ENCODE assay signal across 1 cellular context in genomic region chr1:204074274-204075115, GRCh38.
TF ChIP-seq lines count a peak whose summit lies in the region.

No MANE protein-coding gene starts in this region.

TF ChIP-seq in WTC11, 78 proteins besides CTCF, POLR2A, EP300 and RAD21 (continued from another document and continues in another):
- TF ChIP-seq STAT6 (CRISPR knock-in tag; conservative IDR thresholded peaks at IDR 0.05; ENCODE audit: low read depth) (no peak), HMGXB4 (CRISPR knock-in tag; IDR thresholded peaks at IDR 0.05) (peak; percentile 70), CDX4 (CRISPR knock-in tag; IDR thresholded peaks at IDR 0.05; ENCODE audit: borderline replicate concordance) (no peak), TP53 (CRISPR knock-in tag; IDR thresholded peaks at IDR 0.05) (no peak), E2F4 (CRISPR knock-in tag; IDR thresholded peaks at IDR 0.05; ENCODE audit: borderline replicate concordance, low read depth) (no peak), ZNF512 (CRISPR knock-in tag; IDR thresholded peaks at IDR 0.05; ENCODE audit: borderline replicate concordance) (no peak), PRDM15 (CRISPR knock-in tag; IDR thresholded peaks at IDR 0.05) (peak; percentile 43; the same call in 1 of the 2 replicates), PREB (CRISPR knock-in tag; IDR thresholded peaks at IDR 0.05; ENCODE audit: borderline replicate concordance) (no peak), ZBTB43 (CRISPR knock-in tag; IDR thresholded peaks at IDR 0.05) (no peak), CREM (CRISPR knock-in tag; IDR thresholded peaks at IDR 0.05) (no peak), ATF6 (CRISPR knock-in tag; IDR thresholded peaks at IDR 0.05) (no peak), ZNF532 (CRISPR knock-in tag; IDR thresholded peaks at IDR 0.05; ENCODE audit: borderline replicate concordance) (no peak), KAT7 (CRISPR knock-in tag; IDR thresholded peaks at IDR 0.05; ENCODE audit: borderline replicate concordance) (no peak), CREB1 (CRISPR knock-in tag; IDR thresholded peaks at IDR 0.05) (no peak), NR1H2 (CRISPR knock-in tag; IDR thresholded peaks at IDR 0.05) (no peak), FOXK1 (CRISPR knock-in tag; IDR thresholded peaks at IDR 0.05) (peak; percentile 55; the same call in 1 of the 2 replicates), ATF2 (CRISPR knock-in tag; IDR thresholded peaks at IDR 0.05; ENCODE audit: borderline replicate concordance, low read depth) (no peak), E2F1 (CRISPR knock-in tag; IDR thresholded peaks at IDR 0.05) (no peak), PRRX2 (CRISPR knock-in tag; IDR thresholded peaks at IDR 0.05) (no peak), SP1 (CRISPR knock-in tag; conservative IDR thresholded peaks at IDR 0.05) (no peak), RORB (CRISPR knock-in tag; IDR thresholded peaks at IDR 0.05) (no peak), GABPB1 (CRISPR knock-in tag; IDR thresholded peaks at IDR 0.05) (peak; percentile 14; the same call in 1 of the 2 replicates)
